8 cellular contexts compared by ENCODE assay signal in the genomic region with DNA sequence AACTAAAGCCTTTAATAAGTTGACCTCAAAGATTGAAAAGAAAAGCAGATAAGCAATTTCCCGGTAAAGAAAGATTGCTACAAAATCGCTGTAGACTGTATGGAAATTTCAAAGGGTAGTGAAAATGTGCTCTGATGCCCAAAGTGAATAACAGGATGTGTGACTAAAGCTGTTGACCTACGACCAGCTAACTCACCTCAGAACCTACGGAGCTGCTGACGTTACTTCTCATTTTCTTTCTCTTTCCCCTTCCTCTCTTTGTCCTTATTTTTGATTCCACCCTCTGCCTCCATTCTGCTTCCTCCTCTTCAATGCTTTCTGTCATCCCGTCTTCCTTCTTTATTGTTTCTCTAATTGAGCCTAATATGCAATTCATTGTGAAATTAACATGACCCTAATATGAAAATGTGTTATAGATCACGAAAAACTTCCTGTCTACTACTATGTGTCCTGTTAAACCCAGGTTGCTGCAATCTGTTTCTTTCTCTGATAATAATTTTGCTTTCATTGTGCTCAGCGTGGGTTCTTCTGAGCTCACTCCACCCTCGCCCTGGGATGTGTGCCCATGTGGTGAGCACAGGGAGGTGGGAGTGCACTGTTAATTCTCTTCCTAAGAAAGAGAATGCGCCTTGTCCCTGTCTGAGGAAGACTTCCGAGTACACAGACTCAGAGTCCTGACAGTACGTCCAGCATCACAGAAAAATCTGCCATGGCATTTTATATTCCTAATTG.
DNase-seq lines count a peak whose midpoint lies in the region; ATAC-seq and TF ChIP-seq lines count a peak whose summit lies in the region.

No MANE protein-coding gene starts in this region.

- no peak for TF ChIP-seq POLR2A in breast epithelium (IDR thresholded peaks at IDR 0.05)

- intact Hi-C loops in breast epithelium (cut with DNase I; ENCODE audit: low total_unique reads) = no loop called here

- H3K9me3 Mint-ChIP-seq in activated naive CD8-positive, alpha-beta T cell treated with anti-CD3 and anti-CD28 coated beads, Interleukin-2, amount 50 U/mL, for 24 hours = no peaks in the 10 kb centered on the region

- H3K27ac Mint-ChIP-seq in activated naive CD8-positive, alpha-beta T cell treated with anti-CD3 and anti-CD28 coated beads, Interleukin-2, amount 50 U/mL, for 24 hours = peak overlapping the region; percentile 77

- H3K27ac ChIP-seq in SJCRH30 (no peak overlapping the region), breast epithelium (peak overlapping the region in 1 of 2 donors; percentile 27)

- H3K27me3 ChIP-seq in SJCRH30 (no peaks in the 10 kb centered on the region), breast epithelium (no peaks in the 10 kb centered on the region)

- peaks cover 20% of the 10 kb centered on the region for H3K4me1 Mint-ChIP-seq in activated naive CD8-positive, alpha-beta T cell treated with anti-CD3 and anti-CD28 coated beads, Interleukin-2, amount 50 U/mL, for 24 hours

- peaks cover 12% of the 10 kb centered on the region for H3K27me3 Mint-ChIP-seq in activated naive CD8-positive, alpha-beta T cell treated with anti-CD3 and anti-CD28 coated beads, Interleukin-2, amount 50 U/mL, for 24 hours

- DNase-seq in activated naive CD8-positive, alpha-beta T cell treated with anti-CD3 and anti-CD28 coated beads, Interleukin-2, amount 50 U/mL, for 24 hours = no peak
- DNase-seq in pulmonary artery endothelial cell (ENCODE audit: low read depth, low spot score) = peak; percentile 88
- DNase-seq in NCI-H510A treated with DMSO at 0.1 percent for 48 hours (lab: John Stamatoyannopoulos, UW) = no peak
- DNase-seq in SJCRH30 = no peak
- no peak for DNase-seq in breast epithelium (ENCODE audit: low spot score in 2 of 2)
- no peak for DNase-seq in stimulated activated CD4-positive, alpha-beta T cell treated with anti-CD3 and anti-CD28 coated beads, Interleukin-4, amount 100 ng/mL, for 1 hour

- H3K4me1 ChIP-seq in SJCRH30 = no peaks in the 10 kb centered on the region; the same call in 1 of the 2 replicates
- H3K4me1 ChIP-seq in breast epithelium = peaks cover 0 to 3% of the 10 kb centered on the region in 2 donors

- H3K4me3 Mint-ChIP-seq in activated naive CD8-positive, alpha-beta T cell treated with anti-CD3 and anti-CD28 coated beads, Interleukin-2, amount 50 U/mL, for 24 hours = peak overlapping the region; percentile 34

- no peaks in the 10 kb centered on the region for H3K36me3 Mint-ChIP-seq in activated naive CD8-positive, alpha-beta T cell treated with anti-CD3 and anti-CD28 coated beads, Interleukin-2, amount 50 U/mL, for 24 hours (ENCODE audit: low read depth)

- no peak for TF ChIP-seq CTCF in breast epithelium (IDR thresholded peaks at IDR 0.05)

- H3K4me3 ChIP-seq in SJCRH30 (no peak overlapping the region), breast epithelium (no peak overlapping the region)

- H3K9me3 ChIP-seq in SJCRH30 (replicated peaks) (no peaks in the 10 kb centered on the region), breast epithelium (no peaks in the 10 kb centered on the region)

- peak; percentile 94 for ATAC-seq in GM19035 (IDR thresholded peaks at IDR 0.05; ENCODE audit: unreplicated experiment)
- ATAC-seq in HG03175 (IDR thresholded peaks at IDR 0.05; ENCODE audit: unreplicated experiment) = peak; percentile 75
- ATAC-seq in activated naive CD8-positive, alpha-beta T cell treated with anti-CD3 and anti-CD28 coated beads, Interleukin-2, amount 50 U/mL, for 24 hours = peak; percentile 74

- H3K36me3 ChIP-seq in SJCRH30 = no peaks in the 10 kb centered on the region
- H3K36me3 ChIP-seq in breast epithelium = no peaks in the 10 kb centered on the region
